8 cellular contexts compared by ENCODE assay signal in the genomic region with DNA sequence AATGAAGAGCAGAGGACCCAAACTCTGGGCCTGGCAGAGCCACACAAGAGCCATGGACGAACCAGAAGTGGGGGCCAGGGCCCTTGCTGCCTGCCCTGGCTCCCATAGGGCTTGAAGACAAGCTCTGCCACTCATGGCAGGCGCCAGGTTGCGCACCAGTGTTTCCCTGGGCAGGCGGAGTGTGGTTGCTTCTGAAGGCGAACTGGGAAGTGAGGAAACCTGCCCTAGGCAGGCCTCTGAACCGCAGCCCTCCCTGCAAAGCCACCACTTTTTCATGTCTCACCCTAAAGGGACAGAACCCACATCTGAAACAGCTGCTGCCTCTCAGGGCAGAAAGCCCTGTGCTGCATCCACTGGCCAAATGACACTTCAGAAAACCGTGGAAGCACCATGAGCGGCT. TPM values are rescaled to one million over a fixed set of nuclear protein-coding genes. Genes with fewer than 3 reads are reported as not detected.
A peak's percentile ranks its signal among the peaks of the same experiment; 100 is the strongest.
DNase-seq lines count a peak whose midpoint lies in the region; ATAC-seq lines count a peak whose summit lies in the region.

No MANE protein-coding gene starts in this region.

- H3K4me3 Mint-ChIP-seq in activated CD8-positive, alpha-beta memory T cell treated with anti-CD3 and anti-CD28 coated beads, Interleukin-2, amount 10 ng/mL, durations not matched to agents 7 days and 5 days = peak overlapping the region; percentile 51
- H3K4me3 Mint-ChIP-seq in stimulated activated effector memory CD8-positive, alpha-beta T cell treated with anti-CD3 and anti-CD28 coated beads, Interleukin-12 subunit alpha, Interleukin-12 subunit beta, amount 100 ng/mL, for 72 hours = peak overlapping the region; percentile 34

- peak; percentile 46 for ATAC-seq in activated CD8-positive, alpha-beta memory T cell treated with anti-CD3 and anti-CD28 coated beads, Interleukin-2, amount 10 ng/mL, durations not matched to agents 7 days and 5 days
- peak; percentile 62 for ATAC-seq in HG03045 (IDR thresholded peaks at IDR 0.05; ENCODE audit: unreplicated experiment)
- ATAC-seq in stimulated activated effector memory CD8-positive, alpha-beta T cell treated with anti-CD3 and anti-CD28 coated beads, Interleukin-12 subunit alpha, Interleukin-12 subunit beta, amount 100 ng/mL, for 72 hours = peak; percentile 65
- no peak for ATAC-seq in left ventricle myocardium superior

- CTCF ChIA-PET in activated CD8-positive, alpha-beta memory T cell treated with anti-CD3 and anti-CD28 coated beads, Interleukin-2, amount 10 ng/mL, durations not matched to agents 7 days and 5 days (lab: Charles Lee) = interaction anchor here (0.5 to 6.4 kb wide), 10 partner anchors 10 to 158 kb away, joined by 3 to 48 read pairs (median 4); a partner anchor contains a TSS

- H3K9me3 Mint-ChIP-seq in activated CD8-positive, alpha-beta memory T cell treated with anti-CD3 and anti-CD28 coated beads, Interleukin-2, amount 10 ng/mL, durations not matched to agents 7 days and 5 days (ENCODE audit: low read depth) = no peaks in the 10 kb centered on the region
- no peaks in the 10 kb centered on the region for H3K9me3 Mint-ChIP-seq in stimulated activated effector memory CD8-positive, alpha-beta T cell treated with anti-CD3 and anti-CD28 coated beads, Interleukin-12 subunit alpha, Interleukin-12 subunit beta, amount 100 ng/mL, for 72 hours

- intact Hi-C loops in left ventricle myocardium superior (cut with micrococcal nuclease) = no loop called here

- H3K4me1 Mint-ChIP-seq in activated CD8-positive, alpha-beta memory T cell treated with anti-CD3 and anti-CD28 coated beads, Interleukin-2, amount 10 ng/mL, durations not matched to agents 7 days and 5 days = peaks cover 42% of the 10 kb centered on the region
- peaks cover 60% of the 10 kb centered on the region for H3K4me1 Mint-ChIP-seq in stimulated activated effector memory CD8-positive, alpha-beta T cell treated with anti-CD3 and anti-CD28 coated beads, Interleukin-12 subunit alpha, Interleukin-12 subunit beta, amount 100 ng/mL, for 72 hours

- peak; percentile 72 for DNase-seq in activated CD8-positive, alpha-beta memory T cell treated with anti-CD3 and anti-CD28 coated beads, Interleukin-2, amount 10 ng/mL, durations not matched to agents 7 days and 5 days
- DNase-seq in activated CD8-positive, alpha-beta memory T cell treated with anti-CD3 and anti-CD28 coated beads, Interleukin-2, amount 50 U/mL, for 48 hours = no peak
- DNase-seq in UCSD-AML1 (lab: John Stamatoyannopoulos, UW; ENCODE audit: unreplicated experiment) (peak; percentile 80), activated gamma-delta T cell treated with Interleukin-2 at 50 U/mL for 16 hours (no peak), left ventricle myocardium superior (no peak), globus pallidus (ENCODE audit: low spot score) (no peak)
- peak in 1 of 2 donors; percentile 63 for DNase-seq in stimulated activated effector memory CD8-positive, alpha-beta T cell treated with anti-CD3 and anti-CD28 coated beads, Interleukin-12 subunit alpha, Interleukin-12 subunit beta, amount 100 ng/mL, for 72 hours (ENCODE audit: low spot score in 2 of 2)

- peaks cover 41% of the 10 kb centered on the region for H3K27me3 Mint-ChIP-seq in activated CD8-positive, alpha-beta memory T cell treated with anti-CD3 and anti-CD28 coated beads, Interleukin-2, amount 10 ng/mL, durations not matched to agents 7 days and 5 days

- H3K36me3 Mint-ChIP-seq in activated CD8-positive, alpha-beta memory T cell treated with anti-CD3 and anti-CD28 coated beads, Interleukin-2, amount 10 ng/mL, durations not matched to agents 7 days and 5 days = no peaks in the 10 kb centered on the region
- H3K36me3 Mint-ChIP-seq in stimulated activated effector memory CD8-positive, alpha-beta T cell treated with anti-CD3 and anti-CD28 coated beads, Interleukin-12 subunit alpha, Interleukin-12 subunit beta, amount 100 ng/mL, for 72 hours = no peaks in the 10 kb centered on the region

- H3K27ac Mint-ChIP-seq in activated CD8-positive, alpha-beta memory T cell treated with anti-CD3 and anti-CD28 coated beads, Interleukin-2, amount 10 ng/mL, durations not matched to agents 7 days and 5 days = peak overlapping the region; percentile 45
- no peak overlapping the region for H3K27ac Mint-ChIP-seq in stimulated activated effector memory CD8-positive, alpha-beta T cell treated with anti-CD3 and anti-CD28 coated beads, Interleukin-12 subunit alpha, Interleukin-12 subunit beta, amount 100 ng/mL, for 72 hours

RNA-seq across cellular contexts. Expression of a gene that starts 58.9 kb away (rescaled TPM):
- total RNA-seq in activated CD8-positive, alpha-beta memory T cell treated with anti-CD3 and anti-CD28 coated beads, Interleukin-2, amount 10 ng/mL, durations not matched to agents 7 days and 5 days = 10 to 100 TPM; 60.9 to 73.9 TPM
- total RNA-seq in left ventricle myocardium superior = 30.9 TPM

RNA-seq across cellular contexts. Expression of a gene that starts 59.0 kb away (rescaled TPM):
- total RNA-seq in activated CD8-positive, alpha-beta memory T cell treated with anti-CD3 and anti-CD28 coated beads, Interleukin-2, amount 10 ng/mL, durations not matched to agents 7 days and 5 days = 10 to 100 TPM; 29.8 to 30.8 TPM
- 14.2 TPM for total RNA-seq in left ventricle myocardium superior

Comparison
In these comparisons a context has a peak if more than half of its experiments do, and no peak if none do; other contexts are left out.
1. DNase-seq: peak in activated CD8-positive, alpha-beta memory T cell treated with anti-CD3 and anti-CD28 coated beads, Interleukin-2, amount 10 ng/mL, durations not matched to agents 7 days and 5 days (single experiment) and UCSD-AML1 (single experiment); none in activated CD8-positive, alpha-beta memory T cell treated with anti-CD3 and anti-CD28 coated beads, Interleukin-2, amount 50 U/mL, for 48 hours (single experiment), activated gamma-delta T cell treated with Interleukin-2 at 50 U/mL for 16 hours (single experiment), left ventricle myocardium superior (single experiment) and globus pallidus (single experiment).